Comparison of ENCODE assay signal across 8 cellular contexts in the genomic region with DNA sequence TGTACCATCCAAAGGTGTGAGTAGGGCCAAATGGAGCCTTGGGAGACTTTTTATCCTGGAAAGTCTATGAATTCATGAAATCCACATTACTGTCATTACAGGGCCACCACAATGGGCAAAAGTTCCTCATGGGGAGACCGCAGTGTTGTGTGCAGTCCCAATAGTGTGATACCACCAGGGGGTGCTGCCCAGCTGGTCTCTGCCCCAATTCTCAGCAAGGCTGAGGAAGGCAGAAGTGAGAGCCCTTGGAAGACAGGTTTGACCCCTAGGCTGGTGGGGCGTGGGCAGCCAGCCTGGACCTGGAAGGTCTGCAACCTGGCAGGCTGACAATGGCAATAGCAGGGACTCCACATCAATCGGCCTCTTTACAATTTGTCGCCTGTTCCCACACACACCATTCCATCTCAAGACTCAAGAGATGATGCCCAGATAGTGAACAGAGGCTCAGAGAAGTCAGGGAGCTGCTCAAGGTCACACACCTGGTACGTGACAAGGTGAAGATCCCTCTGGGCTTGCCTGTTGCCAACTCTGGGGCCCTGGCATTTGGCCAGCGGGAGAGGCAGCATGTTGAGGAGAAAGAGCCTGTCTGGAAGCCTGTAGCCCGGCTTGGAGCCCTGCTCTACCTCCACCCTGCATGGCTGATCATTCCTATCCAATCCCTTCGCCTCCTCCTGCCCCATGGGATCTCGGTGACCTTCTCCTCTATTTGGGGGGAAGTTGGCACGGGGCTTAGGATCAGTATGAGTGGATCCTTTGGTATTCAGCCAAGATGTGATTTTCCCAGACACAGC.
A peak's percentile ranks its signal among the peaks of the same experiment; 100 is the strongest.
DNase-seq lines count a peak whose midpoint lies in the region; ATAC-seq lines count a peak whose summit lies in the region.

No MANE protein-coding gene starts in this region.

- no peaks in the 10 kb centered on the region for H3K9me3 ChIP-seq in effector memory CD4-positive, alpha-beta T cell (ENCODE audit: control insufficient read depth, low read length)

- DNase-seq in NCI-H2081 (lab: John Stamatoyannopoulos, UW) (peak; percentile 24 to 36), NCI-H2081 treated with DMSO at 0.1 percent for 48 hours (lab: John Stamatoyannopoulos, UW) (no peak), NCI-H510A (lab: John Stamatoyannopoulos, UW) (peak; percentile 16), memory B cell (ENCODE audit: low spot score in 2 of 2) (peak; percentile 36 to 46), NCI-H226 (no peak)
- peak; percentile 38 to 50 for DNase-seq in activated CD4-positive, alpha-beta T cell treated with anti-CD3 and anti-CD28 coated beads, Interleukin-2, amount 50 U/mL, for 4 hours
- peak in 2 of 3 donors; percentile 13 to 25 for DNase-seq in effector memory CD4-positive, alpha-beta T cell
- DNase-seq in stimulated activated CD8-positive, alpha-beta memory T cell treated with anti-CD3 and anti-CD28 coated beads, Interleukin-2, amount 100 ng/mL, for 48 hours (ENCODE audit: low read depth in 2 of 2) = peak; percentile 41 to 45

- H3K27ac Mint-ChIP-seq in memory B cell = no peak overlapping the region

- H3K27ac ChIP-seq in effector memory CD4-positive, alpha-beta T cell (ENCODE audit: insufficient read depth, low read length, poor library complexity, severe bottlenecking) = no peak overlapping the region

- H3K4me1 ChIP-seq in effector memory CD4-positive, alpha-beta T cell (ENCODE audit: control insufficient read depth, insufficient read depth, low read length, poor library complexity, severe bottlenecking) = peaks cover 23% of the 10 kb centered on the region

- H3K27me3 Mint-ChIP-seq in memory B cell = peaks cover 16% of the 10 kb centered on the region

- H3K36me3 Mint-ChIP-seq in memory B cell = no peaks in the 10 kb centered on the region

- H3K4me3 ChIP-seq in effector memory CD4-positive, alpha-beta T cell (ENCODE audit: insufficient read depth, low read depth, low read length, poor library complexity, severe bottlenecking) = no peak overlapping the region

- peaks cover 36% of the 10 kb centered on the region for H3K27me3 ChIP-seq in effector memory CD4-positive, alpha-beta T cell (replicated peaks; ENCODE audit: control insufficient read depth, insufficient read depth, low read length, poor library complexity, severe bottlenecking)

- H3K4me1 Mint-ChIP-seq in memory B cell = peaks cover 31% of the 10 kb centered on the region

- no peaks in the 10 kb centered on the region for H3K36me3 ChIP-seq in effector memory CD4-positive, alpha-beta T cell (ENCODE audit: control insufficient read depth, insufficient read depth, low read length)

- H3K4me3 Mint-ChIP-seq in memory B cell = no peak overlapping the region

- peaks cover 6% of the 10 kb centered on the region for H3K9me3 Mint-ChIP-seq in memory B cell

- ATAC-seq in memory B cell (ENCODE audit: low read depth) = peak; percentile 40

Comparison
In these comparisons a context has a peak if more than half of its experiments do, and no peak if none do; other contexts are left out.
1. DNase-seq: peak in NCI-H2081 (2 of 2), NCI-H510A (single experiment), activated CD4-positive, alpha-beta T cell treated with anti-CD3 and anti-CD28 coated beads, Interleukin-2, amount 50 U/mL, for 4 hours (2 of 2), effector memory CD4-positive, alpha-beta T cell (2 of 3), memory B cell (2 of 2) and stimulated activated CD8-positive, alpha-beta memory T cell treated with anti-CD3 and anti-CD28 coated beads, Interleukin-2, amount 100 ng/mL, for 48 hours (2 of 2); none in NCI-H2081 treated with DMSO at 0.1 percent for 48 hours (single experiment) and NCI-H226 (single experiment).